Comparison of ENCODE assay signal across 1 cellular context in genomic region chr5:71907001-71907564, GRCh38.
TF ChIP-seq lines count a peak whose summit lies in the region.

No MANE protein-coding gene starts in this region.

TF ChIP-seq in HepG2, 621 proteins besides CTCF, POLR2A, EP300 and RAD21 (continued from another document):
- no peak for TF ChIP-seq CHD2 (IDR thresholded peaks at IDR 0.05; ENCODE audit: low read depth, low read length)
- no peak for TF ChIP-seq MIXL1 (CRISPR knock-in tag; IDR thresholded peaks at IDR 0.05)
- TF ChIP-seq GTF2F1 (IDR thresholded peaks at IDR 0.05; ENCODE audit: low read length) = no peak
- TF ChIP-seq ZNF781 (CRISPR knock-in tag; IDR thresholded peaks at IDR 0.05; ENCODE audit: borderline replicate concordance, not compliant biosample characterization) = no peak
- no peak for TF ChIP-seq ZNF547 (CRISPR knock-in tag; IDR thresholded peaks at IDR 0.05)
- TF ChIP-seq SRSF9 (IDR thresholded peaks at IDR 0.05; ENCODE audit: borderline replicate concordance, insufficient read depth, low read depth, low read length, poor library complexity, severe bottlenecking) = no peak
- TF ChIP-seq HNF4G (IDR thresholded peaks at IDR 0.05; ENCODE audit: borderline replicate concordance, low read depth, low read length) = no peak
- no peak for TF ChIP-seq HNF4G (CRISPR knock-in tag; IDR thresholded peaks at IDR 0.05; ENCODE audit: borderline replicate concordance, low read depth)
- TF ChIP-seq ERF (CRISPR knock-in tag; IDR thresholded peaks at IDR 0.05) = no peak
